Comparison of ENCODE assay signal across 23 cellular contexts in the genomic region with DNA sequence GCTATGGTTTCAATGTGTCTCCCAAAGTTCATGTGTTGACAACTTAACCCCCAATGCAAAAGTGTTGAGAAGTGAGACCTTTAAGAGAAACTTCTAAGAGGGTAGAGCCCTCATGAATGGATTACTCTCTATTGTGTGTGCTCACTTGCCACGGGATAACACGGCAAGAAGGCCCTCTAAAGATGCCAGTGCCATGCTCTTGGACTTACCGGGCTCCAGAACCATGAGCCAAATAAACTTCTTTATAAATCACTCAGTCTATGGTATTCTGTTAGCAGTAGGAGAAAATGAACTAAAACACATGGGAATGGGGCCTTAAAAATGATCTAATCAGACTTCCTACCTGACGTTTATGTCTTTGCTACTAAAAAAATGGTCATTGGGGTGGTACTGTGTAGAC. TPM values are rescaled to one million over a fixed set of nuclear protein-coding genes. Genes with fewer than 3 reads are reported as not detected.
A peak's percentile ranks its signal among the peaks of the same experiment; 100 is the strongest.
DNase-seq lines count a peak whose midpoint lies in the region; ATAC-seq, FAIRE-seq and TF ChIP-seq lines count a peak whose summit lies in the region.
"Had no signal": no experiment of that assay in that cellular context is flagged by ENCODE, and none has a peak within 500 bp of the region (broad histone marks: within the 10 kb centered on the region; RNA-seq: fewer than 3 reads in every experiment).

No MANE protein-coding gene starts in this region.

- TF ChIP-seq CTCF in HepG2 (CRISPR knock-in tag; IDR thresholded peaks at IDR 0.05) (no peak), right lobe of liver (IDR thresholded peaks at IDR 0.05) (no peak), nephron (IDR thresholded peaks at IDR 0.05; ENCODE audit: unreplicated experiment in 3 of 3) (no peak)

- in situ Hi-C loops in HepG2 (cut with HindIII; ENCODE audit: extremely low pct_ligation_motif_present, low pct_unique_long_range_greater_than_20kb): no loop called here

- H3K36me3 Mint-ChIP-seq in T-helper 17 cell (ENCODE audit: low read depth) (no peaks in the 10 kb centered on the region), nephron (ENCODE audit: low read depth) (peaks cover 58% of the 10 kb centered on the region)
- H3K36me3 Mint-ChIP-seq in activated CD8-positive, alpha-beta T cell treated with anti-CD3 and anti-CD28 coated beads, Interleukin-2, amount 10 ng/mL, durations not matched to agents 7 days and 5 days (ENCODE audit: low read depth): peaks cover 17% of the 10 kb centered on the region

- H3K27ac ChIP-seq in HepG2 (ENCODE audit: extremely low read length, insufficient read depth, low read length) (no peak overlapping the region), right lobe of liver (no peak overlapping the region)
- H3K27ac ChIP-seq: 22Rv1, BLaER1, C4-2B had no signal

- no peaks in the 10 kb centered on the region for H3K27me3 ChIP-seq in HepG2 (ENCODE audit: control insufficient read depth in 1 of 2, insufficient read depth in 2 of 2, low read length in 2 of 2)
- H3K27me3 ChIP-seq in right lobe of liver: no peaks in the 10 kb centered on the region
- H3K27me3 ChIP-seq: BLaER1 had no signal

- no peak overlapping the region for H3K9ac ChIP-seq in HepG2 (ENCODE audit: insufficient read depth, low read depth, low read length)
- H3K9ac ChIP-seq: BLaER1 had no signal

- POLR2A ChIA-PET in HepG2 (lab: Yijun Ruan, JAX): no interaction called here
- POLR2A ChIA-PET in activated CD8-positive, alpha-beta T cell treated with anti-CD3 and anti-CD28 coated beads, Interleukin-2, amount 10 ng/mL, durations not matched to agents 7 days and 5 days (lab: Charles Lee): no interaction called here

- no peak for FAIRE-seq in HepG2 (lab: Jason Lieb, UNC)
- FAIRE-seq: A204.1, GM12891, GM18507 had no signal

- TF ChIP-seq RAD21 in HepG2 (CRISPR knock-in tag; IDR thresholded peaks at IDR 0.05): no peak

- no peaks in the 10 kb centered on the region for H3K27me3 Mint-ChIP-seq in T-helper 17 cell
- no peaks in the 10 kb centered on the region for H3K27me3 Mint-ChIP-seq in nephron (ENCODE audit: low read depth)
- H3K27me3 Mint-ChIP-seq in activated CD8-positive, alpha-beta T cell treated with anti-CD3 and anti-CD28 coated beads, Interleukin-2, amount 10 ng/mL, durations not matched to agents 7 days and 5 days (ENCODE audit: low read depth): no peaks in the 10 kb centered on the region
- H3K27me3 Mint-ChIP-seq: B cell; CD4-positive, alpha-beta memory T cell had no signal

- H3K4me3 Mint-ChIP-seq in T-helper 17 cell (no peak overlapping the region), nephron (peak overlapping the region; percentile 41 to 89 (median 66))
- H3K4me3 Mint-ChIP-seq in activated CD8-positive, alpha-beta T cell treated with anti-CD3 and anti-CD28 coated beads, Interleukin-2, amount 10 ng/mL, durations not matched to agents 7 days and 5 days: no peak overlapping the region

- H4K20me1 ChIP-seq in HepG2 (ENCODE audit: insufficient read depth, low read length): no peaks in the 10 kb centered on the region

- H3K4me3 ChIP-seq in HepG2 (replicated peaks in 1 of 3; ENCODE audit: insufficient read depth in 1 of 3, low read depth in 2 of 3, low read length in 3 of 3) (no peak overlapping the region), right lobe of liver (no peak overlapping the region)
- H3K4me3 ChIP-seq: BLaER1 had no signal

- TF ChIP-seq POLR2A in HepG2 (IDR thresholded peaks at IDR 0.05; ENCODE audit: insufficient read depth in 1 of 2, low read depth in 2 of 2, low read length in 2 of 2) (no peak), right lobe of liver (IDR thresholded peaks at IDR 0.05) (no peak)

- DNase-seq in HepG2 (ENCODE audit: low spot score) (no peak), right lobe of liver (no peak), T-helper 17 cell (no peak), T-helper 2 cell (no peak)
- no peak for DNase-seq in activated CD8-positive, alpha-beta T cell treated with anti-CD3 and anti-CD28 coated beads, Interleukin-2, amount 10 ng/mL, durations not matched to agents 7 days and 5 days
- DNase-seq: Calu3; CD4-positive, alpha-beta memory T cell; COR-L47; DMS53; DMS79 treated with DMSO at 0.1 percent for 48 hours; GF-D8; H9 had no signal

- H3K27ac Mint-ChIP-seq in T-helper 17 cell: peak overlapping the region; percentile 41
- no peak overlapping the region for H3K27ac Mint-ChIP-seq in nephron
- H3K27ac Mint-ChIP-seq in activated CD8-positive, alpha-beta T cell treated with anti-CD3 and anti-CD28 coated beads, Interleukin-2, amount 10 ng/mL, durations not matched to agents 7 days and 5 days: no peak overlapping the region
- H3K27ac Mint-ChIP-seq: B cell, GM23338, H9 had no signal

- WGBS in HepG2 (ENCODE audit: low lambda C conversion rate): 41% methylated on average over 4 of the region's 4 CpGs
- WGBS in right lobe of liver (ENCODE audit: insufficient coverage, low coverage, low lambda C conversion rate, missing lambda C conversion rate): 88% methylated on average over 4 of the region's 4 CpGs

- TF ChIP-seq EP300 in HepG2 (IDR thresholded peaks at IDR 0.05; ENCODE audit: low read depth in 2 of 2, low read length in 2 of 2) (no peak), HepG2 (CRISPR knock-in tag; IDR thresholded peaks at IDR 0.05; ENCODE audit: borderline replicate concordance) (no peak)

- H3K4me1 ChIP-seq in HepG2 (ENCODE audit: insufficient read depth, low read length): peaks cover 17% of the 10 kb centered on the region
- peaks cover 0 to 7% (median 3%) of the 10 kb centered on the region in 4 donors for H3K4me1 ChIP-seq in right lobe of liver

- H3K9me3 ChIP-seq in HepG2 (ENCODE audit: low read length) (no peaks in the 10 kb centered on the region), right lobe of liver (no peaks in the 10 kb centered on the region), T-helper 17 cell (ENCODE audit: control insufficient read depth, low read length, poor library complexity, severe bottlenecking) (no peaks in the 10 kb centered on the region)

- BruUV-seq in HepG2 (replicated peaks; lab: Mats Ljungman, UMichigan): no TSS peak

- no peaks in the 10 kb centered on the region for H3K36me3 ChIP-seq in HepG2 (replicated peaks in 1 of 2; ENCODE audit: control insufficient read depth in 1 of 2, insufficient read depth in 2 of 2, low read length in 2 of 2)
- H3K36me3 ChIP-seq in right lobe of liver: no peaks in the 10 kb centered on the region

- H3K4me1 Mint-ChIP-seq in T-helper 17 cell (peaks cover 21% of the 10 kb centered on the region), nephron (peaks cover 33% of the 10 kb centered on the region)
- H3K4me1 Mint-ChIP-seq in activated CD8-positive, alpha-beta T cell treated with anti-CD3 and anti-CD28 coated beads, Interleukin-2, amount 10 ng/mL, durations not matched to agents 7 days and 5 days (ENCODE audit: low read depth): peaks cover 29% of the 10 kb centered on the region

- CTCF ChIA-PET in HepG2 (lab: Yijun Ruan, JAX; ENCODE audit: low intra/inter-chr PET ratio, low total read pairs): no interaction called here
- CTCF ChIA-PET in activated CD8-positive, alpha-beta T cell treated with anti-CD3 and anti-CD28 coated beads, Interleukin-2, amount 10 ng/mL, durations not matched to agents 7 days and 5 days (lab: Charles Lee): no interaction called here

- no peak overlapping the region for H3K4me2 ChIP-seq in HepG2 (ENCODE audit: low read depth, low read length)
- H3K4me2 ChIP-seq: GM23338 had no signal

- no peak overlapping the region for H2AFZ ChIP-seq in HepG2 (ENCODE audit: low read length)
- H2AFZ ChIP-seq: GM23338 had no signal

- ATAC-seq in HepG2 (no peak), right lobe of liver (no peak), T-helper 17 cell (no peak), HG02981 (IDR thresholded peaks at IDR 0.05; ENCODE audit: unreplicated experiment) (no peak)
- no peak for ATAC-seq in activated CD8-positive, alpha-beta T cell treated with anti-CD3 and anti-CD28 coated beads, Interleukin-2, amount 10 ng/mL, durations not matched to agents 7 days and 5 days
- ATAC-seq: GM23338, HCT116 had no signal

- H3K79me2 ChIP-seq in HepG2 (ENCODE audit: insufficient read depth, low read length): peaks cover 17% of the 10 kb centered on the region

- H3K9me3 Mint-ChIP-seq in nephron: peaks cover 13% of the 10 kb centered on the region
- no peaks in the 10 kb centered on the region for H3K9me3 Mint-ChIP-seq in activated CD8-positive, alpha-beta T cell treated with anti-CD3 and anti-CD28 coated beads, Interleukin-2, amount 10 ng/mL, durations not matched to agents 7 days and 5 days (ENCODE audit: insufficient read depth)
- H3K9me3 Mint-ChIP-seq: CD4-positive, alpha-beta memory T cell had no signal

- intact Hi-C loops in HepG2 (cut with micrococcal nuclease; ENCODE audit: unreplicated experiment) (no loop called here), right lobe of liver (cut with DNase I) (loop anchor here in 1 of 2 donors (10.0 kb wide), 1 partner anchor 219 kb away; no protein-coding TSS in a partner anchor)

TF ChIP-seq in HepG2, 621 proteins besides CTCF, POLR2A, EP300 and RAD21 (continues in another document):
- peak; percentile 91; the same call in 1 of the 2 replicates for TF ChIP-seq ZNF564 (CRISPR knock-in tag; IDR thresholded peaks at IDR 0.05)

RNA-seq across cellular contexts. Expression of gene TCF12, which starts 2.6 kb away (rescaled TPM):
- total RNA-seq in HepG2 (2016; rRNA removed; fragmentation: Illumina TruSeq; extraction: Trizol) (51.1 and 70.7 TPM in 2 replicates), right lobe of liver (10 to 100 TPM; 28.9 to 41.9 (median 35.3) TPM), T-helper 17 cell (10 to 100 TPM; 71.5 to 77.0 TPM)
- total RNA-seq in HepG2 (2016; cell fraction: cytosol; rRNA removed; fragmentation: Illumina TruSeq; extraction: Trizol; ENCODE audit: low read depth): 13.7 and 16.8 TPM in 2 replicates
- 47.0 and 70.2 TPM in 2 replicates for total RNA-seq in HepG2 (2016; cell fraction: insoluble cytoplasmic fraction; rRNA removed; fragmentation: Illumina TruSeq; extraction: Trizol)
- 27.3 and 30.1 TPM in 2 replicates for total RNA-seq in HepG2 (2016; cell fraction: membrane; rRNA removed; fragmentation: Illumina TruSeq; extraction: Trizol)
- 105 and 129 TPM in 2 replicates for total RNA-seq in HepG2 (2016; cell fraction: nucleus; rRNA removed; fragmentation: Illumina TruSeq; extraction: Trizol)
- 36.9 and 48.6 TPM in 2 replicates for polyA plus RNA-seq in HepG2 (2011; rRNA removed)
- 25.5 and 30.5 TPM in 2 replicates for polyA plus RNA-seq in HepG2 (2011; cell fraction: cytosol; rRNA removed)
- polyA plus RNA-seq in HepG2 (2011; cell fraction: nucleus; rRNA removed): 49.1 and 60.7 TPM in 2 replicates
- 22.3 and 23.4 TPM in 2 replicates for polyA plus RNA-seq in HepG2 (2012)
- polyA plus RNA-seq in HepG2 (2016; cell fraction: cytosol; fragmentation: Illumina TruSeq; extraction: Trizol; ENCODE audit: low read depth): 3.5 and 3.7 TPM in 2 replicates
- polyA plus RNA-seq in HepG2 (2016; cell fraction: insoluble cytoplasmic fraction; fragmentation: Illumina TruSeq; extraction: Trizol; ENCODE audit: low read depth): 54.8 and 57.4 TPM in 2 replicates
- polyA plus RNA-seq in HepG2 (2016; cell fraction: membrane; fragmentation: Illumina TruSeq; extraction: Trizol; ENCODE audit: low read depth): 14.8 and 15.1 TPM in 2 replicates
- polyA plus RNA-seq in HepG2 (2016; cell fraction: nucleus; fragmentation: Illumina TruSeq; extraction: Trizol; ENCODE audit: insufficient read depth, low read depth): 35.3 and 37.3 TPM in 2 replicates
- 93.3 and 126 TPM in 2 replicates for polyA minus RNA-seq in HepG2 (2011; rRNA and poly(A)+ RNA removed; ENCODE audit: low replicate concordance)
- 34.1 and 36.3 TPM in 2 replicates for polyA minus RNA-seq in HepG2 (2011; cell fraction: cytosol; rRNA and poly(A)+ RNA removed)
- 114 and 125 TPM in 2 replicates for polyA minus RNA-seq in HepG2 (2011; cell fraction: nucleus; rRNA and poly(A)+ RNA removed)
- total RNA-seq in activated CD8-positive, alpha-beta T cell treated with anti-CD3 and anti-CD28 coated beads, Interleukin-2, amount 10 ng/mL, durations not matched to agents 7 days and 5 days: 10 to 100 TPM; 63.4 to 70.7 TPM

Comparison
In these comparisons a context has a peak if more than half of its experiments do, and no peak if none do; other contexts are left out.
1. H3K4me3 Mint-ChIP-seq: peak in nephron (3 of 3); none in T-helper 17 cell (single experiment) and activated CD8-positive, alpha-beta T cell treated with anti-CD3 and anti-CD28 coated beads, Interleukin-2, amount 10 ng/mL, durations not matched to agents 7 days and 5 days (single experiment).